ENCODE assay signal across 1 cellular context in the genomic region with DNA sequence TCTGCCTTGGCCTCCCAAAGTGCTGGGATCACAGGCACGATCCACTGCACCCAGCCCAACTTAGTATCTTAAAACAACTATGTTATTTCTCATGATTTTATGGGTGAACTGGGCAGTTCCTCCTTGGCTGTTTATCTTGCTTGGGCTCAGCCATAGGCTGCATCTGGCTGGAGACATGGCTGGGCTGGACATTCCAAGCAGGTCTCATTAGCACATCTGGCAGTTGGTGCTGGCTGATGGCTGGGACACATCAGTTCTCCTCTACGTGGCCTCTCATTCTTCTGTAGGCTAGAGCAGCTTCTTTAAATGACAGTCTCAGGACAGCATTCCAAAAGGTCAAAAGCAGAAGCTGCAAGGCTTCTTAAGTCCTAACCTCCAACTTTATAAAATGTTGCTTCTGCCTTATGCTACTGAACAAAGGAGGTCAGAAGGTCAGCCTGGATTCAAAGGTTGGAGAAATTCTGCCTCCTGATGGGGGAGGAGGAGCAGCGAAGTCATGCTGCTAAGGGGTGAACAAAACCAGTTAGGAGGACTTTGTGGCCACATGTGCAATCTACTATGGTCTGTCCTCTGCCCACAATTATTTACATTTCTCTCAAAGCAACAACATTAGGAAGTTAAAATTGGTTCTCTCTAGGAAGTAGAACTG.
TF ChIP-seq lines count a peak whose summit lies in the region.

No MANE protein-coding gene starts in this region.

TF ChIP-seq in K562, 482 proteins besides CTCF, POLR2A, EP300 and RAD21 (continued from another document):
- TF ChIP-seq SIRT6 (IDR thresholded peaks at IDR 0.05; ENCODE audit: low read depth, low read length) (no peak), MCM5 (IDR thresholded peaks at IDR 0.05; ENCODE audit: low read depth) (no peak), ELF1 (tag; IDR thresholded peaks at IDR 0.05) (no peak), MCM3 (IDR thresholded peaks at IDR 0.05) (no peak), ZNF212 (CRISPR knock-in tag; IDR thresholded peaks at IDR 0.05) (no peak), CTBP1 (IDR thresholded peaks at IDR 0.05; ENCODE audit: borderline replicate concordance) (peak; percentile 69; the same call in 1 of the 2 replicates), ERF (CRISPR knock-in tag; IDR thresholded peaks at IDR 0.05) (no peak), PRMT5 (CRISPR knock-in tag; IDR thresholded peaks at IDR 0.05) (no peak), SAP30 (IDR thresholded peaks at IDR 0.05; ENCODE audit: borderline replicate concordance, insufficient read depth, low read depth, low read length, poor library complexity, severe bottlenecking) (no peak), BRD9 (IDR thresholded peaks at IDR 0.05; ENCODE audit: low read depth, partially characterized antibody) (no peak), NR2C2 (CRISPR knock-in tag; IDR thresholded peaks at IDR 0.05) (no peak), NR2C2 (tag; IDR thresholded peaks at IDR 0.05) (peak; percentile 66), ZC3H4 (CRISPR knock-in tag; IDR thresholded peaks at IDR 0.05; ENCODE audit: borderline replicate concordance) (no peak), TAF1 (IDR thresholded peaks at IDR 0.05; ENCODE audit: control insufficient read depth, extremely low read depth, insufficient read depth, low read length, severe bottlenecking) (no peak), NCOA6 (IDR thresholded peaks at IDR 0.05) (no peak), NELFE (IDR thresholded peaks at IDR 0.05; ENCODE audit: insufficient read depth, insufficient read length) (no peak), HOXB6 (CRISPR knock-in tag; IDR thresholded peaks at IDR 0.05; ENCODE audit: borderline replicate concordance) (no peak), TCF7L2 (IDR thresholded peaks at IDR 0.05; ENCODE audit: low read depth, low read length) (no peak), SOX6 (IDR thresholded peaks at IDR 0.05) (0 out of 2 replicates have a peak, but pooled peaks have one; percentile 24), GABPA (tag; conservative IDR thresholded peaks at IDR 0.05; ENCODE audit: low read depth) (no peak), ZNF134 (CRISPR knock-in tag; conservative IDR thresholded peaks at IDR 0.05) (no peak)
- TF ChIP-seq, protein P1, sequence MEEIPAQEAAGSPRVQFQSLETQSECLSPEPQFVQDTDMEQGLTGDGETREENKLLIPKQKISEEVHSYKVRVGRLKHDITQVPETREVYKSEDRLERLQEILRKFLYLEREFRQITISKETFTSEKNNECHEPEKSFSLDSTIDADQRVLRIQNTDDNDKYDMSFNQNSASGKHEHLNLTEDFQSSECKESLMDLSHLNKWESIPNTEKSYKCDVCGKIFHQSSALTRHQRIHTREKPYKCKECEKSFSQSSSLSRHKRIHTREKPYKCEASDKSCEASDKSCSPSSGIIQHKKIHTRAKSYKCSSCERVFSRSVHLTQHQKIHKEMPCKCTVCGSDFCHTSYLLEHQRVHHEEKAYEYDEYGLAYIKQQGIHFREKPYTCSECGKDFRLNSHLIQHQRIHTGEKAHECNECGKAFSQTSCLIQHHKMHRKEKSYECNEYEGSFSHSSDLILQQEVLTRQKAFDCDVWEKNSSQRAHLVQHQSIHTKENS (CRISPR knock-in tag; IDR thresholded peaks at IDR 0.05) = no peak
- TF ChIP-seq, protein P2, sequence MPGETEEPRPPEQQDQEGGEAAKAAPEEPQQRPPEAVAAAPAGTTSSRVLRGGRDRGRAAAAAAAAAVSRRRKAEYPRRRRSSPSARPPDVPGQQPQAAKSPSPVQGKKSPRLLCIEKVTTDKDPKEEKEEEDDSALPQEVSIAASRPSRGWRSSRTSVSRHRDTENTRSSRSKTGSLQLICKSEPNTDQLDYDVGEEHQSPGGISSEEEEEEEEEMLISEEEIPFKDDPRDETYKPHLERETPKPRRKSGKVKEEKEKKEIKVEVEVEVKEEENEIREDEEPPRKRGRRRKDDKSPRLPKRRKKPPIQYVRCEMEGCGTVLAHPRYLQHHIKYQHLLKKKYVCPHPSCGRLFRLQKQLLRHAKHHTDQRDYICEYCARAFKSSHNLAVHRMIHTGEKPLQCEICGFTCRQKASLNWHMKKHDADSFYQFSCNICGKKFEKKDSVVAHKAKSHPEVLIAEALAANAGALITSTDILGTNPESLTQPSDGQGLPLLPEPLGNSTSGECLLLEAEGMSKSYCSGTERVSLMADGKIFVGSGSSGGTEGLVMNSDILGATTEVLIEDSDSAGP (CRISPR knock-in tag; IDR thresholded peaks at IDR 0.05) = no peak
- TF ChIP-seq, protein P3, sequence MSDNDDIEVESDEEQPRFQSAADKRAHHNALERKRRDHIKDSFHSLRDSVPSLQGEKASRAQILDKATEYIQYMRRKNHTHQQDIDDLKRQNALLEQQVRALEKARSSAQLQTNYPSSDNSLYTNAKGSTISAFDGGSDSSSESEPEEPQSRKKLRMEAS (CRISPR knock-in tag; IDR thresholded peaks at IDR 0.05) = peak; percentile 38; the same call in 1 of the 2 replicates
- TF ChIP-seq, protein P4, sequence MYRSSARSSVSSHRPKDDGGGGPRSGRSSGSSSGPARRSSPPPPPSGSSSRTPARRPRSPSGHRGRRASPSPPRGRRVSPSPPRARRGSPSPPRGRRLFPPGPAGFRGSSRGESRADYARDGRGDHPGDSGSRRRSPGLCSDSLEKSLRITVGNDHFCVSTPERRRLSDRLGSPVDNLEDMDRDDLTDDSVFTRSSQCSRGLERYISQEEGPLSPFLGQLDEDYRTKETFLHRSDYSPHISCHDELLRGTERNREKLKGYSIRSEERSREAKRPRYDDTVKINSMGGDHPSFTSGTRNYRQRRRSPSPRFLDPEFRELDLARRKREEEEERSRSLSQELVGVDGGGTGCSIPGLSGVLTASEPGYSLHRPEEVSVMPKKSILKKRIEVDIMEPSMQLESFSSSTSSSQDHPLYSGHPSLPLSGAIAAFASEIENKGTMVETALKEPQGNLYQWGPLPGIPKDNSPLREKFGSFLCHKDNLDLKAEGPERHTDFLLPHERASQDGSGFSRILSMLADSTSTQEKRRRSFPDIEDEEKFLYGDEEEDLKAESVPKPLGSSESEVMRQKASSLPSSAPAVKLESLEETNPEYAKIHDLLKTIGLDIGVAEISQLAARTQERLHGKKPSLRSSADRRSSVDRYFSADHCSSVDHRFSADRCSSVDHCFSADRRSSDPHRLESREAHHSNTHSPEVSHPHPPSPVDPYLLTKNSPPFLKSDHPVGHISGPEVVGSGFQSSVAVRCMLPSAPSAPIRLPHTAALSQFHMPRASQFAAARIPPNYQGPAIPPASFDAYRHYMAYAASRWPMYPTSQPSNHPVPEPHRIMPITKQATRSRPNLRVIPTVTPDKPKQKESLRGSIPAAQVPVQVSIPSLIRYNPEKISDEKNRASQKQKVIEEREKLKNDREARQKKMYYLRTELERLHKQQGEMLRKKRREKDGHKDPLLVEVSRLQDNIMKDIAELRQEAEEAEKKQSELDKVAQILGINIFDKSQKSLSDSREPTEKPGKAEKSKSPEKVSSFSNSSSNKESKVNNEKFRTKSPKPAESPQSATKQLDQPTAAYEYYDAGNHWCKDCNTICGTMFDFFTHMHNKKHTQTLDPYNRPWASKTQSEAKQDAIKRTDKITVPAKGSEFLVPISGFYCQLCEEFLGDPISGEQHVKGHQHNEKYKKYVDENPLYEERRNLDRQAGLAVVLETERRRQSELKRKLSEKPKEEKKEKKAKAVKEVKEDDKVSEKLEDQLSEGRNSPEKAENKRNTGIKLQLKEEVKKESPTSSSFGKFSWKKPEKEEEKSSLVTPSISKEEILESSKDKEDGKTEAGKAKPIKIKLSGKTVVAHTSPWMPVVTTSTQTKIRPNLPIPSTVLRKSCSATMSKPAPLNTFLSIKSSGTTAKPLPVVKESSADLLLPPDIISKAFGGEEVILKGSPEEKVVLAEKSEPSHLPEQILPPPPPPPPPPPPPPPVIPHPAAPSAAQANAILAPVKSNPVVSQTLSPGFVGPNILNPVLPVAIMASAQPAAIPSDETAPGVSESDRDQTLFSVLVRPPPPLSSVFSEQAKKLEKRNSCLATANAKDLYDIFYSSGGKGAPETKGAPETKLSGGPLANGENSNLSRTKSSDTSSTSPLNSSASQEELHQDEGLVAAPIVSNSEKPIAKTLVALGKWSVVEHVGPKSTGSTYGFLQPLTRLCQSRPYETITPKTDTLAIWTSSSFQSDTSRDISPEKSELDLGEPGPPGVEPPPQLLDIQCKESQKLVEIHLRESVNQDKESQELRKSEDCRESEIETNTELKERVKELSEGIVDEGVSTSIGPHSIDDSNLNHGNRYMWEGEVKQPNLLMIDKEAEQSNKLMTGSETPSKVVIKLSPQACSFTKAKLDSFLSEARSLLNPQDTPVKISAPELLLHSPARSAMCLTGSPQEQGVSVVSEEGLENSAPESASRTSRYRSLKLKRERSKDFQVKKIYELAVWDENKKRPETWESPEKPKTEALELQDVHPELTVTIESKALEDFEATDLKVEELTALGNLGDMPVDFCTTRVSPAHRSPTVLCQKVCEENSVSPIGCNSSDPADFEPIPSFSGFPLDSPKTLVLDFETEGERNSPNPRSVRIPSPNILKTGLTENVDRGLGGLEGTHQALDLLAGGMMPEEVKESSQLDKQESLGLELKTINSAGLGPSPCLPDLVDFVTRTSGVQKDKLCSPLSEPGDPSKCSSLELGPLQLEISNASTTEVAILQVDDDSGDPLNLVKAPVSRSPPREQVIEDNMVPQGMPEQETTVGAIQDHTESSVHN (IDR thresholded peaks at IDR 0.05; ENCODE audit: borderline replicate concordance in 1 of 2, low read depth in 1 of 2) = no peak
- TF ChIP-seq, protein P5, sequence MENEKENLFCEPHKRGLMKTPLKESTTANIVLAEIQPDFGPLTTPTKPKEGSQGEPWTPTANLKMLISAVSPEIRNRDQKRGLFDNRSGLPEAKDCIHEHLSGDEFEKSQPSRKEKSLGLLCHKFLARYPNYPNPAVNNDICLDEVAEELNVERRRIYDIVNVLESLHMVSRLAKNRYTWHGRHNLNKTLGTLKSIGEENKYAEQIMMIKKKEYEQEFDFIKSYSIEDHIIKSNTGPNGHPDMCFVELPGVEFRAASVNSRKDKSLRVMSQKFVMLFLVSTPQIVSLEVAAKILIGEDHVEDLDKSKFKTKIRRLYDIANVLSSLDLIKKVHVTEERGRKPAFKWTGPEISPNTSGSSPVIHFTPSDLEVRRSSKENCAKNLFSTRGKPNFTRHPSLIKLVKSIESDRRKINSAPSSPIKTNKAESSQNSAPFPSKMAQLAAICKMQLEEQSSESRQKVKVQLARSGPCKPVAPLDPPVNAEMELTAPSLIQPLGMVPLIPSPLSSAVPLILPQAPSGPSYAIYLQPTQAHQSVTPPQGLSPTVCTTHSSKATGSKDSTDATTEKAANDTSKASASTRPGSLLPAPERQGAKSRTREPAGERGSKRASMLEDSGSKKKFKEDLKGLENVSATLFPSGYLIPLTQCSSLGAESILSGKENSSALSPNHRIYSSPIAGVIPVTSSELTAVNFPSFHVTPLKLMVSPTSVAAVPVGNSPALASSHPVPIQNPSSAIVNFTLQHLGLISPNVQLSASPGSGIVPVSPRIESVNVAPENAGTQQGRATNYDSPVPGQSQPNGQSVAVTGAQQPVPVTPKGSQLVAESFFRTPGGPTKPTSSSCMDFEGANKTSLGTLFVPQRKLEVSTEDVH (IDR thresholded peaks at IDR 0.05; ENCODE audit: low read depth, partially characterized antibody) = no peak
TF ChIP-seq in K562: peak in this region for 12.
